In genomic region chr9:109560470-109561132, GRCh38 we compare ENCODE assay signal across 1 cellular context.
TF ChIP-seq lines count a peak whose summit lies in the region.

No MANE protein-coding gene starts in this region.

TF ChIP-seq in HCT116, 20 proteins besides CTCF, POLR2A, EP300 and RAD21 (continued from another document):
- TF ChIP-seq ZBTB33 (IDR thresholded peaks at IDR 0.05; ENCODE audit: extremely low read depth, insufficient replicate concordance, low read length), result no peak
- TF ChIP-seq ZNF274 (IDR thresholded peaks at IDR 0.05; ENCODE audit: low read depth, low read length), result no peak
- TF ChIP-seq CEBPB (IDR thresholded peaks at IDR 0.05; ENCODE audit: low read depth), result no peak
TF ChIP-seq in HCT116: peak in this region for 0.
